In genomic region chr15:75565062-75565970, GRCh38 we compare ENCODE assay signal across 1 cellular context.
TF ChIP-seq lines count a peak whose summit lies in the region.

No MANE protein-coding gene starts in this region.

TF ChIP-seq in HepG2, 621 proteins besides CTCF, POLR2A, EP300 and RAD21 (continued from another document):
- no peak for TF ChIP-seq ZNF704 (CRISPR knock-in tag; IDR thresholded peaks at IDR 0.05; ENCODE audit: borderline replicate concordance)
- TF ChIP-seq MBD4 (IDR thresholded peaks at IDR 0.05; ENCODE audit: borderline replicate concordance, low read length): no peak
- no peak for TF ChIP-seq EED (CRISPR knock-in tag; IDR thresholded peaks at IDR 0.05)
- TF ChIP-seq CENPX (CRISPR knock-in tag; IDR thresholded peaks at IDR 0.05): no peak
- TF ChIP-seq HDAC2 (CRISPR knock-in tag; IDR thresholded peaks at IDR 0.05): no peak
- TF ChIP-seq PAWR (CRISPR knock-in tag; IDR thresholded peaks at IDR 0.05; ENCODE audit: borderline replicate concordance): no peak
- TF ChIP-seq ZNF75D (CRISPR knock-in tag; IDR thresholded peaks at IDR 0.05; ENCODE audit: borderline replicate concordance): no peak
- no peak for TF ChIP-seq JUND (CRISPR knock-in tag; IDR thresholded peaks at IDR 0.05)
